ENCODE assay signal across 18 cellular contexts in genomic region chr1:183484254-183484653, GRCh38. TPM values are rescaled to one million over a fixed set of nuclear protein-coding genes. Genes with fewer than 3 reads are reported as not detected.
A peak's percentile ranks its signal among the peaks of the same experiment; 100 is the strongest.
DNase-seq lines count a peak whose midpoint lies in the region; ATAC-seq and TF ChIP-seq lines count a peak whose summit lies in the region.
"Had no signal": no experiment of that assay in that cellular context is flagged by ENCODE, and none has a peak within 500 bp of the region (broad histone marks: within the 10 kb centered on the region; RNA-seq: fewer than 3 reads in every experiment).

No MANE protein-coding gene starts in this region.

- H3K4me3 ChIP-seq in GM06990 (replicated peaks; ENCODE audit: low read depth, low read length) = no peak overlapping the region
- H3K4me3 ChIP-seq in OCI-LY1 (ENCODE audit: low read depth, low read length, poor library complexity, severe bottlenecking) = no peak overlapping the region
- no peak overlapping the region for H3K4me3 ChIP-seq in dorsolateral prefrontal cortex
- H3K4me3 ChIP-seq in sigmoid colon = no peak overlapping the region
- H3K4me3 ChIP-seq: HAP-1, vagina had no signal

- intact Hi-C loops in dorsolateral prefrontal cortex (cut with DNase I) = no loop called here
- intact Hi-C loops in sigmoid colon (cut with DNase I) = no loop called here

- peaks cover 2% of the 10 kb centered on the region for H3K36me3 Mint-ChIP-seq in neural crest cell (ENCODE audit: low read depth)

- H3K9ac ChIP-seq in OCI-LY1 (ENCODE audit: low read length) = no peak overlapping the region

- WGBS in sigmoid colon, 2 donors = 62 to 81% methylated on average over 1 of the region's 1 CpG

- H3K27me3 ChIP-seq in GM06990 (replicated peaks; ENCODE audit: control insufficient read depth, insufficient read depth, low read length) (no peaks in the 10 kb centered on the region), OCI-LY1 (ENCODE audit: insufficient read depth, low read length) (no peaks in the 10 kb centered on the region), dorsolateral prefrontal cortex (no peaks in the 10 kb centered on the region), sigmoid colon (no peaks in the 10 kb centered on the region)
- H3K27me3 ChIP-seq: vagina had no signal

- H3K9me3 ChIP-seq in OCI-LY1 (ENCODE audit: low read length) = no peaks in the 10 kb centered on the region
- H3K9me3 ChIP-seq in sigmoid colon = no peaks in the 10 kb centered on the region
- H3K9me3 ChIP-seq: HAP-1, vagina had no signal

- H3K79me2 ChIP-seq in OCI-LY1 (ENCODE audit: insufficient read depth, low read length) = peaks cover 94% of the 10 kb centered on the region

- TF ChIP-seq POLR2A in sigmoid colon (IDR thresholded peaks at IDR 0.05) = no peak

- no peak overlapping the region for H3K27ac ChIP-seq in OCI-LY1 (ENCODE audit: low read depth, low read length, poor library complexity, severe bottlenecking)
- H3K27ac ChIP-seq in dorsolateral prefrontal cortex = no peak overlapping the region
- no peak overlapping the region for H3K27ac ChIP-seq in sigmoid colon
- H3K27ac ChIP-seq: vagina had no signal

- no peak for TF ChIP-seq EP300 in sigmoid colon (IDR thresholded peaks at IDR 0.05)

- DNase-seq in GM06990 (ENCODE audit: extremely low read depth, insufficient read length) (no peak), dorsolateral prefrontal cortex (no peak), neural crest cell (ENCODE audit: low read depth, low spot score) (no peak), sigmoid colon (no peak), T-helper 2 cell (no peak)
- DNase-seq in stimulated activated CD8-positive, alpha-beta memory T cell treated with anti-CD3 and anti-CD28 coated beads, Interleukin-4, amount 100 ng/mL, for 48 hours = no peak
- DNase-seq: activated CD4-positive, alpha-beta T cell treated with anti-CD3 and anti-CD28 coated beads, Interleukin-2, amount 50 U/mL, for 4 hours; activated naive CD4-positive, alpha-beta T cell treated with Interleukin-2 at 50 U/mL for 16 hours; NCI-H1417 treated with DMSO at 0.1 percent for 48 hours; NCI-H82; stimulated activated CD4-positive, alpha-beta T cell treated with anti-CD3 and anti-CD28 coated beads, Interleukin-2, amount 100 ng/mL, for 24 hours; stimulated activated naive CD8-positive, alpha-beta T cell treated with anti-CD3 and anti-CD28 coated beads, Interleukin-15, amount 100 ng/mL, for 72 hours had no signal

- H3K36me3 ChIP-seq in GM06990 (ENCODE audit: control insufficient read depth, insufficient read depth, low read length) (no peaks in the 10 kb centered on the region; the same call in 1 of the 2 replicates), OCI-LY1 (ENCODE audit: insufficient read depth, low read length) (peaks cover 14% of the 10 kb centered on the region; the same call in 1 of the 2 replicates), sigmoid colon (no peaks in the 10 kb centered on the region)
- H3K36me3 ChIP-seq: HAP-1, vagina had no signal

- no peak overlapping the region for H3K4me3 Mint-ChIP-seq in neural crest cell
- H3K4me3 Mint-ChIP-seq: stimulated activated naive CD8-positive, alpha-beta T cell treated with anti-CD3 and anti-CD28 coated beads, Interleukin-15, amount 100 ng/mL, for 72 hours had no signal

- TF ChIP-seq CTCF in GM06990 (IDR thresholded peaks at IDR 0.05; ENCODE audit: insufficient read depth, low read length, poor library complexity, severe bottlenecking) (peak; percentile 20), OCI-LY1 (IDR thresholded peaks at IDR 0.05; ENCODE audit: low read length) (peak; percentile 17; the same call in 1 of the 2 replicates), dorsolateral prefrontal cortex (IDR thresholded peaks at IDR 0.05 in 54 of 56, conservative IDR thresholded peaks at IDR 0.05 in 2 of 56; ENCODE audit: low read depth in 1 of 56, partially characterized antibody in 56 of 56) (peak in 29 of 56 donors; percentile 14 to 38 (median 22)), neural crest cell (conservative IDR thresholded peaks at IDR 0.05) (peak; percentile 54), sigmoid colon (IDR thresholded peaks at IDR 0.05) (no peak)

- H3K9me3 Mint-ChIP-seq in neural crest cell = no peaks in the 10 kb centered on the region
- H3K9me3 Mint-ChIP-seq: stimulated activated naive CD8-positive, alpha-beta T cell treated with anti-CD3 and anti-CD28 coated beads, Interleukin-15, amount 100 ng/mL, for 72 hours had no signal

- no peak overlapping the region for H3K4me2 ChIP-seq in OCI-LY1 (ENCODE audit: low read length)

- H3K4me1 Mint-ChIP-seq in neural crest cell = peaks cover 7% of the 10 kb centered on the region

- no peaks in the 10 kb centered on the region for H3F3A ChIP-seq in OCI-LY1 (ENCODE audit: insufficient read depth, low read length)

- ATAC-seq in HG03521 (IDR thresholded peaks at IDR 0.05; ENCODE audit: unreplicated experiment) = no peak
- ATAC-seq: left lobe of liver; sciatic nerve; stimulated activated naive CD8-positive, alpha-beta T cell treated with anti-CD3 and anti-CD28 coated beads, Interleukin-15, amount 100 ng/mL, for 72 hours had no signal

- H4K20me1 ChIP-seq in OCI-LY1 (ENCODE audit: insufficient read depth, low read length) = peaks cover 3% of the 10 kb centered on the region; the same call in 1 of the 2 replicates

- H3K27ac Mint-ChIP-seq in neural crest cell (ENCODE audit: unreplicated experiment) = no peak overlapping the region
- H3K27ac Mint-ChIP-seq: stimulated activated naive CD8-positive, alpha-beta T cell treated with anti-CD3 and anti-CD28 coated beads, Interleukin-15, amount 100 ng/mL, for 72 hours had no signal

- peaks cover 37% of the 10 kb centered on the region for H3K4me1 ChIP-seq in OCI-LY1 (ENCODE audit: insufficient read depth, low read length, severe bottlenecking)
- H3K4me1 ChIP-seq in sigmoid colon = peaks cover 0 to 44% (median 16%) of the 10 kb centered on the region in 4 donors

- H3K9me2 ChIP-seq in OCI-LY1 (ENCODE audit: low read depth, low read length) = no peaks in the 10 kb centered on the region

- H2AFZ ChIP-seq in OCI-LY1 (ENCODE audit: low read length) = no peak overlapping the region

- H3K27me3 Mint-ChIP-seq in neural crest cell (ENCODE audit: low read depth) = no peaks in the 10 kb centered on the region
- H3K27me3 Mint-ChIP-seq: stimulated activated naive CD8-positive, alpha-beta T cell treated with anti-CD3 and anti-CD28 coated beads, Interleukin-15, amount 100 ng/mL, for 72 hours had no signal

RNA-seq across cellular contexts. Expression of gene SMG7, which starts 12.0 kb away (rescaled TPM):
- total RNA-seq in dorsolateral prefrontal cortex (100 to 1,000 TPM in 3 of 120 experiments, 10 to 100 TPM in 117; 56.7 to 110 (median 76.0) TPM), neural crest cell (72.4 and 80.3 TPM in 2 replicates), sigmoid colon (10 to 100 TPM; 31.0 to 46.5 (median 35.2) TPM)
- polyA plus RNA-seq in sigmoid colon = 10 to 100 TPM; 16.8 to 34.0 (median 31.1) TPM

Comparison
In these comparisons a context has a peak if more than half of its experiments do, and no peak if none do; other contexts are left out.
1. CTCF ChIP-seq: peak in GM06990 (single experiment), OCI-LY1 (single experiment), dorsolateral prefrontal cortex (29 of 56) and neural crest cell (single experiment); none in sigmoid colon (0 of 4).